In the genomic region with DNA sequence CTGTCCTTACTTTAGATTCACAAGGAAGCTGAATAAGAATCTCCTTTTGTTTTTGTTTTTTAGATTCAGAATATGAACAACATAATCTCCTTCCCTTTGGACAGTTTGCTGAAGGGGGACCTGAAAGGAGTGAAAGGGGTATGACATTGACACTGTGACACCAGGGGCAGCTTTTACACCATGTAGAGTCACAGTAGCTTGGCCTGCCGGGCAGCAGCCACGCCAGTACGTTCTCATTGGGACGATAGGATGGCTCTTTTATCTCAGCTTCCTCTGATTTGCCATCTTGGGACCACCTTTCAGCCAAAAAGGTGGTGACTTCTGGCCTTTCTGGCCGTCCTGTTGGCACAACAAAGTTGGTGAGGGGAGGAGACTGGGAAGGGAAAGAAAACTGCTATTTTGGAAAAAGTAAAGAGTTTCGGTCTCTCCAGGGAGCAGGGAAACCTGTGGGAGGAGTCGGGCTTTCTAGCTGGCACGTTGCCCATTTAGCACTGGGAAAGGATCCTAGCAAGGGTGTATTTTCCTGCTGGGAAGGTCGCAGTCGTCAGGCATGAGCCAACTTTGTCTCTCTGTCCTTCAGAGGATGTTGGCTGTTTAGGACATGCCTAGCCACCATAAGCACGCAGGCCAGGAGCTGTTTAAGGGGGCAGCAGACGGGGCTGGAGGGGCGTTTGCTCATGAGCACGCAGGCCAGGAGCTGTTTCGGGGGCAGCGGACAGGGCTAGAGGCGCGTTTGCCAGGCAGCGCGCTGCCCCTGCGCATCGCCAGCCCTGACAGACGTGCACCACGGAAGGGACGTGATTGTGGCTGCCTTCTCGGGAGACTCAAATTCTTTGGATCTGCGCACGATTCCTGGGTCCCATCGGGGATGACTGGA, we compare ENCODE assay signal across 14 cellular contexts.
DNase-seq lines count a peak whose midpoint lies in the region; ATAC-seq, FAIRE-seq and TF ChIP-seq lines count a peak whose summit lies in the region.
"Had no signal": no experiment of that assay in that cellular context is flagged by ENCODE, and none has a peak within 500 bp of the region (broad histone marks: within the 10 kb centered on the region; RNA-seq: fewer than 3 reads in every experiment).

No MANE protein-coding gene starts in this region.

- H3K9me3 ChIP-seq in astrocyte (ENCODE audit: insufficient read depth, low read depth, low read length): no peaks in the 10 kb centered on the region
- H3K9me3 ChIP-seq in left ventricle myocardium inferior (replicated peaks): no peaks in the 10 kb centered on the region

- no peaks in the 10 kb centered on the region for H3K9me3 Mint-ChIP-seq in astrocyte (ENCODE audit: unreplicated experiment)
- H3K9me3 Mint-ChIP-seq in stimulated activated memory B cell treated with anti-CD40 and anti-IgM and Interleukin-4, amounts not matched to agents 10 μg/mL and 1 μg/mL and 100 μg/mL, for 72 hours: no peaks in the 10 kb centered on the region
- H3K9me3 Mint-ChIP-seq: CD4-positive, alpha-beta T cell; dendritic cell treated with granulocyte-macrophage colony-stimulating factor and Interleukin-4, amounts not matched to agents 40 ng/mL and 50 ng/mL, for 4 days had no signal

- H3K27ac Mint-ChIP-seq in astrocyte (ENCODE audit: unreplicated experiment): no peak overlapping the region
- H3K27ac Mint-ChIP-seq in stimulated activated memory B cell treated with anti-CD40 and anti-IgM and Interleukin-4, amounts not matched to agents 10 μg/mL and 1 μg/mL and 100 μg/mL, for 72 hours: no peak overlapping the region
- H3K27ac Mint-ChIP-seq: CD4-positive, alpha-beta T cell; dendritic cell treated with granulocyte-macrophage colony-stimulating factor and Interleukin-4, amounts not matched to agents 40 ng/mL and 50 ng/mL, for 4 days had no signal

- no peak overlapping the region for H3K4me3 ChIP-seq in astrocyte (ENCODE audit: insufficient read depth, low read depth, low read length)
- H3K4me3 ChIP-seq in left ventricle myocardium inferior: peak overlapping the region; percentile 40
- no peak overlapping the region for H3K4me3 ChIP-seq in rectal smooth muscle tissue (ENCODE audit: low read length)
- H3K4me3 ChIP-seq: skin epidermis had no signal

- intact Hi-C loops in left ventricle myocardium inferior (cut with micrococcal nuclease): no loop called here

- H3K27me3 Mint-ChIP-seq in astrocyte (ENCODE audit: low read depth, unreplicated experiment): no peaks in the 10 kb centered on the region
- peaks cover 23% of the 10 kb centered on the region for H3K27me3 Mint-ChIP-seq in stimulated activated memory B cell treated with anti-CD40 and anti-IgM and Interleukin-4, amounts not matched to agents 10 μg/mL and 1 μg/mL and 100 μg/mL, for 72 hours
- H3K27me3 Mint-ChIP-seq: CD4-positive, alpha-beta T cell; dendritic cell treated with granulocyte-macrophage colony-stimulating factor and Interleukin-4, amounts not matched to agents 40 ng/mL and 50 ng/mL, for 4 days had no signal

- H3K4me1 Mint-ChIP-seq in astrocyte (ENCODE audit: low read depth, unreplicated experiment): peaks cover 11% of the 10 kb centered on the region
- no peaks in the 10 kb centered on the region for H3K4me1 Mint-ChIP-seq in stimulated activated memory B cell treated with anti-CD40 and anti-IgM and Interleukin-4, amounts not matched to agents 10 μg/mL and 1 μg/mL and 100 μg/mL, for 72 hours

- DNase-seq in HEK293T (ENCODE audit: extremely low spot score): peak; percentile 24
- no peak for DNase-seq in astrocyte (ENCODE audit: low read depth)
- peak; percentile 68 for DNase-seq in left ventricle myocardium inferior
- no peak for DNase-seq in DMS79 treated with DMSO at 0.1 percent for 48 hours (lab: John Stamatoyannopoulos, UW)
- no peak for DNase-seq in AML-193 (lab: John Stamatoyannopoulos, UW)
- DNase-seq in NCI-H748 treated with DMSO at 0.1 percent for 48 hours (lab: John Stamatoyannopoulos, UW): no peak
- DNase-seq: activated CD4-positive, alpha-beta T cell treated with anti-CD3 and anti-CD28 coated beads, Interleukin-2, amount 50 U/mL, for 1 hour; activated gamma-delta T cell; CD4-positive, alpha-beta T cell; midbrain had no signal

- ATAC-seq in stimulated activated memory B cell treated with anti-CD40 and anti-IgM and Interleukin-4, amounts not matched to agents 10 μg/mL and 1 μg/mL and 100 μg/mL, for 72 hours: no peak

- H2AFZ ChIP-seq in astrocyte (ENCODE audit: low read depth, low read length): no peak overlapping the region

- no peak overlapping the region for H3K9ac ChIP-seq in astrocyte (ENCODE audit: low read length)
- H3K9ac ChIP-seq in rectal smooth muscle tissue (ENCODE audit: low read length): no peak overlapping the region

- CTCF ChIA-PET in HEK293T (lab: Yijun Ruan, JAX): no interaction called here

- no peak for FAIRE-seq in astrocyte (lab: Jason Lieb, UNC)

- H3K36me3 ChIP-seq in astrocyte (ENCODE audit: insufficient read depth, low read length): peaks cover 8% of the 10 kb centered on the region
- peaks cover 8% of the 10 kb centered on the region for H3K36me3 ChIP-seq in left ventricle myocardium inferior
- H3K36me3 ChIP-seq in rectal smooth muscle tissue (ENCODE audit: control insufficient read depth, insufficient read depth, low read length): peaks cover 7% of the 10 kb centered on the region

- H3K4me3 Mint-ChIP-seq in astrocyte (ENCODE audit: unreplicated experiment): no peak overlapping the region
- no peak overlapping the region for H3K4me3 Mint-ChIP-seq in stimulated activated memory B cell treated with anti-CD40 and anti-IgM and Interleukin-4, amounts not matched to agents 10 μg/mL and 1 μg/mL and 100 μg/mL, for 72 hours
- H3K4me3 Mint-ChIP-seq: CD4-positive, alpha-beta T cell; dendritic cell treated with granulocyte-macrophage colony-stimulating factor and Interleukin-4, amounts not matched to agents 40 ng/mL and 50 ng/mL, for 4 days had no signal

- H3K27ac ChIP-seq in astrocyte (ENCODE audit: low read depth, low read length): no peak overlapping the region
- peak overlapping the region; percentile 83 for H3K27ac ChIP-seq in left ventricle myocardium inferior (replicated peaks)
- H3K27ac ChIP-seq in rectal smooth muscle tissue (ENCODE audit: low read depth, low read length): peak overlapping the region; percentile 58

- H3K36me3 Mint-ChIP-seq in astrocyte (ENCODE audit: low read depth, unreplicated experiment): peaks cover 21% of the 10 kb centered on the region
- no peaks in the 10 kb centered on the region for H3K36me3 Mint-ChIP-seq in stimulated activated memory B cell treated with anti-CD40 and anti-IgM and Interleukin-4, amounts not matched to agents 10 μg/mL and 1 μg/mL and 100 μg/mL, for 72 hours

- peaks cover 36% of the 10 kb centered on the region for H4K20me1 ChIP-seq in astrocyte (ENCODE audit: insufficient read depth, low read length)

- peaks cover 41% of the 10 kb centered on the region for H3K79me2 ChIP-seq in astrocyte (ENCODE audit: insufficient read depth, low read length)

- peaks cover 10% of the 10 kb centered on the region for H3K4me1 ChIP-seq in astrocyte (ENCODE audit: insufficient read depth, low read length)
- peaks cover 26% of the 10 kb centered on the region for H3K4me1 ChIP-seq in left ventricle myocardium inferior
- H3K4me1 ChIP-seq in rectal smooth muscle tissue (ENCODE audit: control insufficient read depth, insufficient read depth, low read length): peaks cover 13% of the 10 kb centered on the region

- peak overlapping the region; percentile 4 for H3K4me2 ChIP-seq in astrocyte (ENCODE audit: low read length)

- TF ChIP-seq CTCF in astrocyte (IDR thresholded peaks at IDR 0.05; ENCODE audit: insufficient read depth, low read depth, low read length) (no peak), left ventricle myocardium inferior (IDR thresholded peaks at IDR 0.05; ENCODE audit: borderline replicate concordance) (no peak)

- H3K27me3 ChIP-seq in astrocyte (ENCODE audit: insufficient read depth, low read length) (no peaks in the 10 kb centered on the region), left ventricle myocardium inferior (ENCODE audit: low read depth) (no peaks in the 10 kb centered on the region), rectal smooth muscle tissue (ENCODE audit: control insufficient read depth, insufficient read depth, low read length) (no peaks in the 10 kb centered on the region)

- POLR2A ChIA-PET in HEK293T (lab: Yijun Ruan, JAX): no interaction called here

TF ChIP-seq in HEK293T, 16 proteins besides CTCF, POLR2A, EP300 and RAD21:
- no peak for TF ChIP-seq ARNT (IDR thresholded peaks at IDR 0.05)
- TF ChIP-seq FOXM1 (IDR thresholded peaks at IDR 0.05; ENCODE audit: borderline replicate concordance): no peak
- no peak for TF ChIP-seq HDGF (IDR thresholded peaks at IDR 0.05; ENCODE audit: borderline replicate concordance)
- no peak for TF ChIP-seq NFRKB (IDR thresholded peaks at IDR 0.05)
- TF ChIP-seq LEF1 (IDR thresholded peaks at IDR 0.05; ENCODE audit: borderline replicate concordance): no peak
- no peak for TF ChIP-seq L3MBTL2 (conservative IDR thresholded peaks at IDR 0.05)
- no peak for TF ChIP-seq BHLHE40 (IDR thresholded peaks at IDR 0.05; ENCODE audit: borderline replicate concordance)
- TF ChIP-seq FOXK2 (IDR thresholded peaks at IDR 0.05): no peak
- TF ChIP-seq FOXA1 (IDR thresholded peaks at IDR 0.05): no peak
- TF ChIP-seq SP1 (IDR thresholded peaks at IDR 0.05): no peak
- TF ChIP-seq ZNF384 (IDR thresholded peaks at IDR 0.05): no peak
- no peak for TF ChIP-seq PKNOX1 (IDR thresholded peaks at IDR 0.05)
- no peak for TF ChIP-seq SUZ12 (IDR thresholded peaks at IDR 0.05)
- TF ChIP-seq ELF4 (IDR thresholded peaks at IDR 0.05): no peak
- TF ChIP-seq TARDBP (IDR thresholded peaks at IDR 0.05): no peak
- TF ChIP-seq CTBP1 (IDR thresholded peaks at IDR 0.05; ENCODE audit: borderline replicate concordance): no peak

Comparison
In these comparisons a context has a peak if more than half of its experiments do, and no peak if none do; other contexts are left out.
1. DNase-seq: peak in HEK293T (single experiment) and left ventricle myocardium inferior (single experiment); none in astrocyte (single experiment), DMS79 treated with DMSO at 0.1 percent for 48 hours (single experiment), AML-193 (0 of 2) and NCI-H748 treated with DMSO at 0.1 percent for 48 hours (single experiment).